Comparison of ENCODE assay signal across 26 cellular contexts in the genomic region with DNA sequence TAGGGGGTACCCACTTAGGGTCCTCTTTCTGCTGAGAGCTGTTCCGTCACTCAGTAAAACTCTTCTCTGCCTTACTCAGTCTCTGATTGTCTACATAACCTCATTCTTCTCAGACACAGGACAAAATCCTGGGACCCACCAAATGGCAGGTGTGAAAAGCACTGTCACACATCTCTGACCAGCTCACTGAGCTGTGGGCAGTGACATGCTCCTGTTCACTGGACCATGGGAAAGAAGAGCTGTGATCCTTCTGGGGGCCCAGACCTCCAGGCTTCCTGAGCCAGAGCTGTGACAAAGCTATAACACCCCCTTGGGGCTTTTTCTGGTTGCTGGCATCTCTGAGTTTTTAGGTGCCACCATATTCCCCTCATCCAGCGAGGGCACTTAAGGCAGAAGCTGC.
"Had no signal": no experiment of that assay in that cellular context is flagged by ENCODE, and none has a peak within 500 bp of the region (broad histone marks: within the 10 kb centered on the region; RNA-seq: fewer than 3 reads in every experiment).

No MANE protein-coding gene starts in this region.

- ATAC-seq: activated CD4-positive, CD25-positive, alpha-beta regulatory T cell treated with anti-CD3 and anti-CD28 coated beads, Interleukin-2, amount 50 U/mL, for 24 hours; activated CD8-positive, alpha-beta T cell treated with anti-CD3 and anti-CD28 coated beads for 36 hours; activated T-cell treated with anti-CD3 and anti-CD28 coated beads, Interleukin-2, amount 50 U/mL, for 4 hours; activated T-helper 17 cell treated with anti-CD3 and anti-CD28 coated beads, Interleukin-2, amount 50 U/mL, for 72 hours; heart left ventricle; T-helper 17 cell had no signal

- H3K36me3 ChIP-seq: ascending aorta, breast epithelium, cardiac muscle cell, heart left ventricle, WERI-Rb-1 had no signal

- H3K27ac ChIP-seq: ascending aorta, breast epithelium, cardiac muscle cell, coronary artery, heart left ventricle, WERI-Rb-1 had no signal

- H3K4me1 ChIP-seq: ascending aorta, breast epithelium had no signal

- H3K9me3 ChIP-seq: ascending aorta had no signal

- DNase-seq: activated B cell treated with CpG ODN at 0.5 μM for 24 hours; activated CD4-positive, alpha-beta T cell treated with anti-CD3 and anti-CD28 coated beads for 48 hours; activated CD4-positive, alpha-beta T cell treated with anti-CD3 and anti-CD28 coated beads, Interleukin-2, amount 50 U/mL, for 1 hour; activated CD4-positive, alpha-beta T cell treated with anti-CD3 and anti-CD28 coated beads, Interleukin-2, amount 50 U/mL, for 48 hours; activated CD8-positive, alpha-beta memory T cell treated with anti-CD3 and anti-CD28 coated beads for 24 hours; activated CD8-positive, alpha-beta T cell treated with anti-CD3 and anti-CD28 coated beads for 36 hours; activated effector memory CD4-positive, alpha-beta T cell treated with Interleukin-2 at 50 U/mL for 16 hours; activated gamma-delta T cell treated with Interleukin-2 at 50 U/mL for 16 hours; activated naive CD4-positive, alpha-beta T cell treated with anti-CD3 and anti-CD28 coated beads, Interleukin-2, amount 50 U/mL, for 16 hours; activated naive CD4-positive, alpha-beta T cell treated with Interleukin-2 at 50 U/mL for 16 hours; activated T-cell treated with anti-CD3 and anti-CD28 coated beads, Interleukin-2, amount 50 U/mL, for 4 hours; effector CD4-positive, alpha-beta T cell; foreskin fibroblast; glutamatergic neuron; heart left ventricle; T-helper 1 cell; T-helper 17 cell; T1000; WERI-Rb-1 had no signal

- H3K4me3 ChIP-seq: ascending aorta, breast epithelium, cardiac muscle cell, coronary artery, heart left ventricle had no signal

- FAIRE-seq: frontal cortex had no signal

- H3K27me3 ChIP-seq: ascending aorta, breast epithelium, cardiac muscle cell, heart left ventricle had no signal
